In the genomic region with DNA sequence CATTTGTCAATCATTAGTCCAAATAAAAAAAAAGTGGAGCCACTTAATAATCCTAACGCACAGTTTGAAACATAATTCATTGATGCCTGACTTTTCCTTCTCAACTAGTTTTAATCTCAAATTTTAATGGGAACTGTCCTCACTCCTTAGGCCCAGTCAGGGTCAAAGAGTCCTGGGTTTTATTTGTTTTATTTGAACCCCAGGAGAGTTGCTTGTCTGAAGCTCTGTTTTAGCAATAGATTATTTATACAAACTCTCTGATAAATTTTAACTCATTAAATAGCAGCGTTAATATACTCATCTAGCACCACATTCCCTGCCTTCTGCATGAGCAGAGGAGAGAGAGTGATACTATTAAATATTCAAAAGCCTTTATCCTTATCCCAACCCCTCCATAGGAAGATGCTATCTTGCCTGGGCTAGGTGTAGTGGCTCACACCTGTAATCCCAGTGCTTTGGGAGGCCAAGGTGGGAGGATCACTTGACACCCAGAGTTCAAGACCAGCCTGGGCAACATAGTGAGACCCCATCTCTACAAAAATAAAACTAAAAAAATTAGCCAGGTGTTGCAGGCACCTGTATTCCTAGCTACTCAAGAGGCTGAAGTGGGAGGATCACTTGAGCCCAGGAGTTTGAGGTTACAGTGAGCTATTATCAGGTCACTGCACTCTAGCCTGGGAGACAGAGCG, we compare ENCODE assay signal across 25 cellular contexts. TPM values are rescaled to one million over a fixed set of nuclear protein-coding genes. Genes with fewer than 3 reads are reported as not detected.
DNase-seq lines count a peak whose midpoint lies in the region; ATAC-seq and TF ChIP-seq lines count a peak whose summit lies in the region.
"Had no signal": no experiment of that assay in that cellular context is flagged by ENCODE, and none has a peak within 500 bp of the region (broad histone marks: within the 10 kb centered on the region; RNA-seq: fewer than 3 reads in every experiment).

No MANE protein-coding gene starts in this region.

- DNase-seq in WTC11 (ENCODE audit: low spot score): no peak
- no peak for DNase-seq in left lobe of liver (ENCODE audit: low spot score)
- DNase-seq in mesenchymal stem cell: no peak
- no peak for DNase-seq in spleen
- DNase-seq in activated T-cell treated with anti-CD3 and anti-CD28 coated beads for 4 hours: no peak
- DNase-seq in GF-D8 (lab: John Stamatoyannopoulos, UW): no peak
- DNase-seq: 8988T; ACHN; BE2C; C1 segment of cervical spinal cord; CD4-positive, alpha-beta memory T cell; CD4-positive, CD25-positive, alpha-beta regulatory T cell; CD8-positive, alpha-beta memory T cell; COR-L47; DMS 273 treated with DMSO at 0.1 percent for 48 hours; DMS153; DMS53; DMS79; DND-41; EL; GDM1 had no signal

- no peak overlapping the region for H3K14ac ChIP-seq in mesenchymal stem cell (ENCODE audit: low read length in 2 of 2)

- H3K9me3 ChIP-seq in liver (ENCODE audit: control insufficient read depth in 4 of 4, low read length in 3 of 4): no peaks in the 10 kb centered on the region
- no peaks in the 10 kb centered on the region for H3K9me3 ChIP-seq in mesenchymal stem cell (ENCODE audit: control insufficient read depth, low read length)
- H3K9me3 ChIP-seq in spleen: no peaks in the 10 kb centered on the region
- H3K9me3 ChIP-seq: BE2C, BLaER1 had no signal

- no peaks in the 10 kb centered on the region for H3K36me3 Mint-ChIP-seq in WTC11
- H3K36me3 Mint-ChIP-seq: CD4-positive, alpha-beta memory T cell had no signal

- H3K4me1 Mint-ChIP-seq in WTC11: peaks cover 24% of the 10 kb centered on the region
- H3K4me1 Mint-ChIP-seq: CD8-positive, alpha-beta memory T cell had no signal

- WGBS in liver: 53% methylated on average over 3 of the region's 3 CpGs
- WGBS in mesenchymal stem cell: 91% methylated on average over 3 of the region's 3 CpGs
- WGBS in spleen, 5 donors: 92 to 96% (median 96%) methylated on average over 3 of the region's 3 CpGs

- H3K27ac ChIP-seq in liver (ENCODE audit: low read depth in 1 of 2, low read length in 2 of 2) (peak overlapping the region; percentile 8 to 36), mesenchymal stem cell (ENCODE audit: low read length, poor library complexity, severe bottlenecking) (no peak overlapping the region), spleen (no peak overlapping the region)
- H3K27ac ChIP-seq: BLaER1 had no signal

- TF ChIP-seq POLR2A in spleen (IDR thresholded peaks at IDR 0.05): no peak

- peak in 1 of 2 donors; percentile 15 for TF ChIP-seq RAD21 in liver (IDR thresholded peaks at IDR 0.05)

- no peak overlapping the region for H4K91ac ChIP-seq in mesenchymal stem cell (ENCODE audit: low read length)

- no peak overlapping the region for H4K8ac ChIP-seq in mesenchymal stem cell (ENCODE audit: low read length)

- no peak overlapping the region for H3K4me3 ChIP-seq in liver (ENCODE audit: low read depth in 1 of 3, low read length in 3 of 3)
- H3K4me3 ChIP-seq in mesenchymal stem cell (ENCODE audit: insufficient read depth in 1 of 2, low read depth in 1 of 2, low read length in 2 of 2): no peak overlapping the region
- H3K4me3 ChIP-seq in spleen: no peak overlapping the region
- H3K4me3 ChIP-seq: BLaER1 had no signal

- POLR2A ChIA-PET in WTC11 (lab: Charles Lee): no interaction called here

- no peaks in the 10 kb centered on the region for H3K9me3 Mint-ChIP-seq in WTC11
- H3K9me3 Mint-ChIP-seq: CD14-positive monocyte; CD4-positive, alpha-beta memory T cell; CD4-positive, CD25-positive, alpha-beta regulatory T cell; CD8-positive, alpha-beta memory T cell had no signal

- H3K23ac ChIP-seq in mesenchymal stem cell (ENCODE audit: low read length in 2 of 2): no peak overlapping the region

- no peaks in the 10 kb centered on the region for H3K27me3 Mint-ChIP-seq in WTC11 (ENCODE audit: low read depth)
- H3K27me3 Mint-ChIP-seq: CD4-positive, alpha-beta memory T cell; CD4-positive, CD25-positive, alpha-beta regulatory T cell had no signal

- H3K4me1 ChIP-seq in liver (ENCODE audit: control insufficient read depth in 4 of 4, insufficient read depth in 4 of 4, low read length in 3 of 4): peaks cover 4 to 37% (median 13%) of the 10 kb centered on the region in 4 donors
- H3K4me1 ChIP-seq in mesenchymal stem cell (ENCODE audit: control insufficient read depth, insufficient read depth, low read depth, low read length): peaks cover 13% of the 10 kb centered on the region
- H3K4me1 ChIP-seq in spleen: peaks cover 0 to 15% (median 6%) of the 10 kb centered on the region in 6 donors
- H3K4me1 ChIP-seq: BE2C had no signal

- H2BK15ac ChIP-seq in mesenchymal stem cell (ENCODE audit: low read depth, poor library complexity, severe bottlenecking): peak overlapping the region; percentile 36

- no peak overlapping the region for H3K9ac ChIP-seq in liver (ENCODE audit: low read depth in 1 of 2, low read length in 2 of 2)
- H3K9ac ChIP-seq in mesenchymal stem cell (ENCODE audit: low read length): no peak overlapping the region
- H3K9ac ChIP-seq: BLaER1 had no signal

- ATAC-seq in WTC11: no peak
- ATAC-seq in left lobe of liver: peak; percentile 37
- ATAC-seq in GM18868 (IDR thresholded peaks at IDR 0.05; ENCODE audit: unreplicated experiment): no peak

- CTCF ChIA-PET in WTC11 (lab: Charles Lee): no interaction called here

- no peak overlapping the region for H2BK12ac ChIP-seq in mesenchymal stem cell (ENCODE audit: low read length in 2 of 2)

- H3K79me1 ChIP-seq in mesenchymal stem cell (replicated peaks; ENCODE audit: low read length, poor library complexity, severe bottlenecking): peaks cover 17% of the 10 kb centered on the region

- intact Hi-C loops in spleen (cut with DNase I; ENCODE audit: low total_unique reads): no loop called here

- H2BK5ac ChIP-seq in mesenchymal stem cell (ENCODE audit: low read depth, low read length, poor library complexity, severe bottlenecking): no peak overlapping the region

- no peak overlapping the region for H3K4me3 Mint-ChIP-seq in WTC11
- H3K4me3 Mint-ChIP-seq: CD14-positive monocyte; CD4-positive, alpha-beta memory T cell; CD4-positive, CD25-positive, alpha-beta regulatory T cell had no signal

- no peak overlapping the region for H3K18ac ChIP-seq in mesenchymal stem cell (ENCODE audit: low read depth in 1 of 2, low read length in 2 of 2)

- H3K36me3 ChIP-seq in liver (ENCODE audit: control insufficient read depth in 4 of 4, insufficient read depth in 3 of 4, low read depth in 1 of 4, low read length in 3 of 4): no peaks in the 10 kb centered on the region
- peaks cover 4 to 24% of the 10 kb centered on the region in 2 experiments for H3K36me3 ChIP-seq in mesenchymal stem cell (ENCODE audit: control insufficient read depth in 1 of 2, insufficient read depth in 2 of 2, low read depth in 1 of 2, low read length in 2 of 2)
- H3K36me3 ChIP-seq in spleen: peaks cover 0 to 8% (median 0%) of the 10 kb centered on the region in 6 donors
- H3K36me3 ChIP-seq: BE2C, BLaER1 had no signal

- H3K4me2 ChIP-seq in mesenchymal stem cell (ENCODE audit: low read length, poor library complexity, severe bottlenecking): no peak overlapping the region
- H3K4me2 ChIP-seq: BLaER1 had no signal

- no peak overlapping the region for H3K27ac Mint-ChIP-seq in WTC11
- H3K27ac Mint-ChIP-seq: CD14-positive monocyte; CD4-positive, alpha-beta memory T cell; CD4-positive, CD25-positive, alpha-beta regulatory T cell; CD8-positive, alpha-beta memory T cell had no signal

- H2AK5ac ChIP-seq in mesenchymal stem cell (ENCODE audit: low read length, severe bottlenecking): no peak overlapping the region

- H3K27me3 ChIP-seq in liver (ENCODE audit: control insufficient read depth in 4 of 4, insufficient read depth in 4 of 4, low read length in 3 of 4): no peaks in the 10 kb centered on the region
- no peaks in the 10 kb centered on the region for H3K27me3 ChIP-seq in mesenchymal stem cell (ENCODE audit: control insufficient read depth in 1 of 2, insufficient read depth in 1 of 2, low read length in 2 of 2)
- H3K27me3 ChIP-seq in spleen (replicated peaks in 1 of 7): no peaks in the 10 kb centered on the region
- H3K27me3 ChIP-seq: BE2C, BLaER1 had no signal

- H2BK120ac ChIP-seq in mesenchymal stem cell (ENCODE audit: low read depth, low read length): no peak overlapping the region

- TF ChIP-seq CTCF in WTC11 (IDR thresholded peaks at IDR 0.05) (no peak), liver (IDR thresholded peaks at IDR 0.05; ENCODE audit: low read depth, low read length, missing input control) (no peak), spleen (IDR thresholded peaks at IDR 0.05 in 8 of 11, conservative IDR thresholded peaks at IDR 0.05 in 3 of 11) (no peak)

- no peak overlapping the region for H2AFZ ChIP-seq in mesenchymal stem cell (ENCODE audit: low read depth, low read length)

- H3K4ac ChIP-seq in mesenchymal stem cell (ENCODE audit: low read depth in 1 of 2, low read length in 2 of 2): no peak overlapping the region

TF ChIP-seq in WTC11, 78 proteins besides CTCF, POLR2A, EP300 and RAD21 (continues in another document):
- TF ChIP-seq ZNF121 (CRISPR knock-in tag; IDR thresholded peaks at IDR 0.05) (peak; percentile 64; the same call in 1 of the 2 replicates), ZNF416 (CRISPR knock-in tag; IDR thresholded peaks at IDR 0.05) (no peak)

TF ChIP-seq in liver, 16 proteins besides CTCF, POLR2A, EP300 and RAD21:
- TF ChIP-seq HNF4A (conservative IDR thresholded peaks at IDR 0.05): peak; percentile 13 to 49
- TF ChIP-seq JUND (IDR thresholded peaks at IDR 0.05): peak in 1 of 2 donors; percentile 11
- no peak for TF ChIP-seq FOXA2 (IDR thresholded peaks at IDR 0.05)
- no peak for TF ChIP-seq HNF4G (IDR thresholded peaks at IDR 0.05)
- TF ChIP-seq GABPA (IDR thresholded peaks at IDR 0.05 in 1 of 2, conservative IDR thresholded peaks at IDR 0.05 in 1 of 2): no peak
- TF ChIP-seq RXRA (IDR thresholded peaks at IDR 0.05): peak; percentile 41 to 65
- TF ChIP-seq FOXA1 (IDR thresholded peaks at IDR 0.05): no peak
TF ChIP-seq in liver: peak in this region for 3.

RNA-seq across cellular contexts. Expression of a gene that starts 14.5 kb away (rescaled TPM):
- total RNA-seq in WTC11 (2021) (136 to 245 TPM (median 141 TPM) in 3 replicates), left lobe of liver (31.5 TPM), liver (10 to 100 TPM; 34.4 to 36.3 TPM), spleen (100 to 1,000 TPM; 104 to 193 (median 143) TPM)
- polyA plus RNA-seq in liver (10 to 100 TPM; 24.1 to 37.0 TPM), spleen (10 to 100 TPM; 34.7 to 43.0 (median 35.1) TPM)
- 111 TPM for polyA plus RNA-seq in mesenchymal stem cell (2013, experiment 1 of 2)
- polyA plus RNA-seq in mesenchymal stem cell (2013, experiment 2 of 2): 114 TPM

Comparison
In these comparisons a context has a peak if more than half of its experiments do, and no peak if none do; other contexts are left out.
1. H3K27ac ChIP-seq: peak in liver (2 of 2); none in mesenchymal stem cell (single experiment) and spleen (0 of 8).